ENCODE assay signal across 1 cellular context in genomic region chr1:15628003-15628402, GRCh38.
TF ChIP-seq lines count a peak whose summit lies in the region.

No MANE protein-coding gene starts in this region.

TF ChIP-seq in K562, 482 proteins besides CTCF, POLR2A, EP300 and RAD21 (continues in another document):
- TF ChIP-seq, protein P1, sequence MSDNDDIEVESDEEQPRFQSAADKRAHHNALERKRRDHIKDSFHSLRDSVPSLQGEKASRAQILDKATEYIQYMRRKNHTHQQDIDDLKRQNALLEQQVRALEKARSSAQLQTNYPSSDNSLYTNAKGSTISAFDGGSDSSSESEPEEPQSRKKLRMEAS (CRISPR knock-in tag; IDR thresholded peaks at IDR 0.05), result no peak
- TF ChIP-seq TBL1XR1 (IDR thresholded peaks at IDR 0.05; ENCODE audit: low read length in 2 of 2), result 0 out of 4 replicates have a peak, but pooled peaks of 1 of the 2 experiments have one; percentile 33
- peak; percentile 79 for TF ChIP-seq CCNT2 (IDR thresholded peaks at IDR 0.05; ENCODE audit: borderline replicate concordance, extremely low read depth, insufficient read length, low read depth, low read length)
- peak; percentile 46; the same call in 1 of the 2 replicates for TF ChIP-seq NFIC (IDR thresholded peaks at IDR 0.05)
- peak; percentile 75 for TF ChIP-seq LEF1 (IDR thresholded peaks at IDR 0.05)
- TF ChIP-seq CCAR2 (IDR thresholded peaks at IDR 0.05; ENCODE audit: low read depth, low read length), result no peak
- TF ChIP-seq ZNF592 (IDR thresholded peaks at IDR 0.05), result peak; percentile 38; the same call in 1 of the 2 replicates
- 0 out of 4 replicates have a peak, but pooled peaks of 1 of the 2 experiments have one; percentile 5 for TF ChIP-seq RCOR1 (IDR thresholded peaks at IDR 0.05; ENCODE audit: borderline replicate concordance in 1 of 2, low read depth in 2 of 2, low read length in 2 of 2)
- TF ChIP-seq ZMIZ1 (IDR thresholded peaks at IDR 0.05; ENCODE audit: low read depth in 2 of 2, low read length in 2 of 2), result peak in 1 of 2 experiments; percentile 57; a peak in 1 of 4 replicates
- peak; percentile 76 for TF ChIP-seq MTA2 (IDR thresholded peaks at IDR 0.05; ENCODE audit: low read depth)
- 0 out of 4 replicates have a peak, but pooled peaks of 1 of the 2 experiments have one; percentile 33 for TF ChIP-seq ARNT (IDR thresholded peaks at IDR 0.05)
- TF ChIP-seq, protein P2, sequence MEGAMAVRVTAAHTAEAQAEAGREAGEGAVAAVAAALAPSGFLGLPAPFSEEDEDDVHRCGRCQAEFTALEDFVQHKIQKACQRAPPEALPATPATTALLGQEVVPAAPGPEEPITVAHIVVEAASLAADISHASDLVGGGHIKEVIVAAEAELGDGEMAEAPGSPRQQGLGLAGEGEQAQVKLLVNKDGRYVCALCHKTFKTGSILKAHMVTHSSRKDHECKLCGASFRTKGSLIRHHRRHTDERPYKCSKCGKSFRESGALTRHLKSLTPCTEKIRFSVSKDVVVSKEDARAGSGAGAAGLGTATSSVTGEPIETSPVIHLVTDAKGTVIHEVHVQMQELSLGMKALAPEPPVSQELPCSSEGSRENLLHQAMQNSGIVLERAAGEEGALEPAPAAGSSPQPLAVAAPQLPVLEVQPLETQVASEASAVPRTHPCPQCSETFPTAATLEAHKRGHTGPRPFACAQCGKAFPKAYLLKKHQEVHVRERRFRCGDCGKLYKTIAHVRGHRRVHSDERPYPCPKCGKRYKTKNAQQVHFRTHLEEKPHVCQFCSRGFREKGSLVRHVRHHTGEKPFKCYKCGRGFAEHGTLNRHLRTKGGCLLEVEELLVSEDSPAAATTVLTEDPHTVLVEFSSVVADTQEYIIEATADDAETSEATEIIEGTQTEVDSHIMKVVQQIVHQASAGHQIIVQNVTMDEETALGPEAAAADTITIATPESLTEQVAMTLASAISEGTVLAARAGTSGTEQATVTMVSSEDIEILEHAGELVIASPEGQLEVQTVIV (CRISPR knock-in tag; IDR thresholded peaks at IDR 0.05; ENCODE audit: borderline replicate concordance), result no peak
- 0 out of 2 replicates have a peak, but pooled peaks have one; percentile 20 for TF ChIP-seq ATF3 (IDR thresholded peaks at IDR 0.05)
- no peak for TF ChIP-seq ATF3 (CRISPR knock-in tag; conservative IDR thresholded peaks at IDR 0.05)
- peak; percentile 80 for TF ChIP-seq DPF2 (IDR thresholded peaks at IDR 0.05)
- TF ChIP-seq MCM3 (IDR thresholded peaks at IDR 0.05), result no peak
- peak; percentile 16; the same call in 1 of the 2 replicates for TF ChIP-seq JUND (IDR thresholded peaks at IDR 0.05; ENCODE audit: borderline replicate concordance, low read depth, low read length)
- 0 out of 3 replicates have a peak, but pooled peaks have one; percentile 18 for TF ChIP-seq JUND (tag; IDR thresholded peaks at IDR 0.05; ENCODE audit: borderline replicate concordance, low read depth, low read length)
- no peak for TF ChIP-seq ZNF121 (CRISPR knock-in tag; conservative IDR thresholded peaks at IDR 0.05)
- TF ChIP-seq, protein P3, sequence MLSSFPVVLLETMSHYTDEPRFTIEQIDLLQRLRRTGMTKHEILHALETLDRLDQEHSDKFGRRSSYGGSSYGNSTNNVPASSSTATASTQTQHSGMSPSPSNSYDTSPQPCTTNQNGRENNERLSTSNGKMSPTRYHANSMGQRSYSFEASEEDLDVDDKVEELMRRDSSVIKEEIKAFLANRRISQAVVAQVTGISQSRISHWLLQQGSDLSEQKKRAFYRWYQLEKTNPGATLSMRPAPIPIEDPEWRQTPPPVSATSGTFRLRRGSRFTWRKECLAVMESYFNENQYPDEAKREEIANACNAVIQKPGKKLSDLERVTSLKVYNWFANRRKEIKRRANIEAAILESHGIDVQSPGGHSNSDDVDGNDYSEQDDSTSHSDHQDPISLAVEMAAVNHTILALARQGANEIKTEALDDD (IDR thresholded peaks at IDR 0.05), result peak; percentile 97
- peak; percentile 48 for TF ChIP-seq STAT5A (IDR thresholded peaks at IDR 0.05; ENCODE audit: borderline replicate concordance, low read length)
- peak in 1 of 2 experiments; percentile 69; a peak in 2 of 4 replicates for TF ChIP-seq TRIM24 (IDR thresholded peaks at IDR 0.05)
- peak; percentile 58 for TF ChIP-seq HMGN3 (IDR thresholded peaks at IDR 0.05; ENCODE audit: borderline replicate concordance, extremely low read depth, insufficient read length, low read depth, low read length)
- peak; percentile 70 to 78; a peak in 2 of 4 replicates for TF ChIP-seq FOXK2 (conservative IDR thresholded peaks at IDR 0.05 in 1 of 2, IDR thresholded peaks at IDR 0.05 in 1 of 2; ENCODE audit: low read depth in 2 of 2)
- peak; percentile 52; the same call in 1 of the 2 replicates for TF ChIP-seq SMARCC2 (IDR thresholded peaks at IDR 0.05; ENCODE audit: low read depth)
- TF ChIP-seq GTF2F1 (IDR thresholded peaks at IDR 0.05; ENCODE audit: low read depth, low read length), result no peak
- TF ChIP-seq, protein P4, sequence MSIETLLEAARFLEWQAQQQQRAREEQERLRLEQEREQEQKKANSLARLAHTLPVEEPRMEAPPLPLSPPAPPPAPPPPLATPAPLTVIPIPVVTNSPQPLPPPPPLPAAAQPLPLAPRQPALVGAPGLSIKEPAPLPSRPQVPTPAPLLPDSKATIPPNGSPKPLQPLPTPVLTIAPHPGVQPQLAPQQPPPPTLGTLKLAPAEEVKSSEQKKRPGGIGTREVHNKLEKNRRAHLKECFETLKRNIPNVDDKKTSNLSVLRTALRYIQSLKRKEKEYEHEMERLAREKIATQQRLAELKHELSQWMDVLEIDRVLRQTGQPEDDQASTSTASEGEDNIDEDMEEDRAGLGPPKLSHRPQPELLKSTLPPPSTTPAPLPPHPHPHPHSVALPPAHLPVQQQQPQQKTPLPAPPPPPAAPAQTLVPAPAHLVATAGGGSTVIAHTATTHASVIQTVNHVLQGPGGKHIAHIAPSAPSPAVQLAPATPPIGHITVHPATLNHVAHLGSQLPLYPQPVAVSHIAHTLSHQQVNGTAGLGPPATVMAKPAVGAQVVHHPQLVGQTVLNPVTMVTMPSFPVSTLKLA (conservative IDR thresholded peaks at IDR 0.05), result peak in 1 of 2 experiments; percentile 25; a peak in 1 of 4 replicates
- peak; percentile 25 for TF ChIP-seq TBP (optimal IDR thresholded peaks at IDR 0.05; ENCODE audit: low read depth, low read length)
- 0 out of 4 replicates have a peak, but pooled peaks of 1 of the 2 experiments have one; percentile 20 for TF ChIP-seq HDAC1 (IDR thresholded peaks at IDR 0.05)
- TF ChIP-seq KLF16 (IDR thresholded peaks at IDR 0.05), result peak; percentile 81
- TF ChIP-seq LCOR (CRISPR knock-in tag; IDR thresholded peaks at IDR 0.05), result 0 out of 2 replicates have a peak, but pooled peaks have one; percentile 13
- 0 out of 2 replicates have a peak, but pooled peaks have one; percentile 13 for TF ChIP-seq CC2D1A (IDR thresholded peaks at IDR 0.05)
- peak; percentile 89 for TF ChIP-seq CBFA2T3 (IDR thresholded peaks at IDR 0.05)
- no peak for TF ChIP-seq ZNF253 (CRISPR knock-in tag; conservative IDR thresholded peaks at IDR 0.05)
- 0 out of 2 replicates have a peak, but pooled peaks have one; percentile 24 for TF ChIP-seq CXXC5 (CRISPR knock-in tag; IDR thresholded peaks at IDR 0.05)
- peak; percentile 86 for TF ChIP-seq TAL1 (IDR thresholded peaks at IDR 0.05)
- TF ChIP-seq FOXA1 (IDR thresholded peaks at IDR 0.05; ENCODE audit: borderline replicate concordance), result peak; percentile 76
- peak; percentile 27; the same call in 1 of the 2 replicates for TF ChIP-seq POLR2AphosphoS5 (IDR thresholded peaks at IDR 0.05; ENCODE audit: control insufficient read depth, insufficient read depth, low read depth, low read length)
- TF ChIP-seq TARDBP (IDR thresholded peaks at IDR 0.05), result 0 out of 2 replicates have a peak, but pooled peaks have one; percentile 46
- no peak for TF ChIP-seq MAZ (CRISPR knock-in tag; conservative IDR thresholded peaks at IDR 0.05 in 1 of 2, IDR thresholded peaks at IDR 0.05 in 1 of 2)
- 0 out of 2 replicates have a peak, but pooled peaks have one; percentile 34 for TF ChIP-seq ZNF384 (IDR thresholded peaks at IDR 0.05; ENCODE audit: low read depth, low read length)
- peak; percentile 89 for TF ChIP-seq ARID1B (IDR thresholded peaks at IDR 0.05)
- peak; percentile 73; the same call in 1 of the 2 replicates for TF ChIP-seq PML (IDR thresholded peaks at IDR 0.05; ENCODE audit: low read length)
- TF ChIP-seq FOXA3 (CRISPR knock-in tag; conservative IDR thresholded peaks at IDR 0.05 in 1 of 2, IDR thresholded peaks at IDR 0.05 in 1 of 2), result peak; percentile 89 to 90; a peak in 3 of 4 replicates
